8 cellular contexts compared by ENCODE assay signal in genomic region chr14:88793259-88793625, GRCh38. TPM values are rescaled to one million over a fixed set of nuclear protein-coding genes. Genes with fewer than 3 reads are reported as not detected.
A peak's percentile ranks its signal among the peaks of the same experiment; 100 is the strongest.
DNase-seq lines count a peak whose midpoint lies in the region; ATAC-seq and TF ChIP-seq lines count a peak whose summit lies in the region.

No MANE protein-coding gene starts in this region.

- WGBS in urinary bladder: 55% methylated on average over 13 of the region's 13 CpGs

- intact Hi-C loops in mucosa of descending colon (cut with DNase I, micrococcal nuclease): no loop called here

- peak overlapping the region; percentile 33 for H3K4me3 ChIP-seq in mucosa of descending colon
- peak overlapping the region; percentile 57 for H3K4me3 ChIP-seq in urinary bladder (ENCODE audit: low read depth, low read length)

- TF ChIP-seq CTCF in chondrocyte (IDR thresholded peaks at IDR 0.05) (no peak), mucosa of descending colon (IDR thresholded peaks at IDR 0.05) (no peak), GM10266 (IDR thresholded peaks at IDR 0.05; ENCODE audit: control insufficient read depth, insufficient read depth, low read depth, missing control alignments) (no peak)

- no peaks in the 10 kb centered on the region for H3K9me3 Mint-ChIP-seq in activated naive CD4-positive, alpha-beta T cell treated with anti-CD3 and anti-CD28 coated beads, Interleukin-2, amount 50 U/mL, for 24 hours
- H3K9me3 Mint-ChIP-seq in chondrocyte (ENCODE audit: low read depth): no peaks in the 10 kb centered on the region

- H3K36me3 ChIP-seq in mucosa of descending colon (ENCODE audit: low read depth): no peaks in the 10 kb centered on the region
- no peaks in the 10 kb centered on the region for H3K36me3 ChIP-seq in urinary bladder (ENCODE audit: insufficient read depth)

- peak overlapping the region; percentile 46 for H3K27ac Mint-ChIP-seq in activated naive CD4-positive, alpha-beta T cell treated with anti-CD3 and anti-CD28 coated beads, Interleukin-2, amount 50 U/mL, for 24 hours
- H3K27ac Mint-ChIP-seq in chondrocyte (ENCODE audit: unreplicated experiment): no peak overlapping the region

- H3K4me1 ChIP-seq in mucosa of descending colon (ENCODE audit: low read depth): no peaks in the 10 kb centered on the region
- H3K4me1 ChIP-seq in urinary bladder (ENCODE audit: insufficient read depth): no peaks in the 10 kb centered on the region

- ATAC-seq in mucosa of descending colon: no peak

- peak overlapping the region; percentile 81 for H3K4me3 Mint-ChIP-seq in activated naive CD4-positive, alpha-beta T cell treated with anti-CD3 and anti-CD28 coated beads, Interleukin-2, amount 50 U/mL, for 24 hours
- H3K4me3 Mint-ChIP-seq in chondrocyte (ENCODE audit: unreplicated experiment): peak overlapping the region; percentile 67

- no peak for DNase-seq in activated naive CD4-positive, alpha-beta T cell (lab: John Stamatoyannopoulos, UW)
- DNase-seq in chondrocyte (ENCODE audit: low spot score) (no peak), mucosa of descending colon (no peak), SW480 (ENCODE audit: low spot score) (no peak), GM10266 (ENCODE audit: extremely low spot score) (no peak), hippocampal formation (lab: John Stamatoyannopoulos, UW) (no peak)

- no peaks in the 10 kb centered on the region for H3K27me3 Mint-ChIP-seq in activated naive CD4-positive, alpha-beta T cell treated with anti-CD3 and anti-CD28 coated beads, Interleukin-2, amount 50 U/mL, for 24 hours
- H3K27me3 Mint-ChIP-seq in chondrocyte (ENCODE audit: low read depth): peaks cover 27% of the 10 kb centered on the region

- peaks cover 28% of the 10 kb centered on the region for H3K4me1 Mint-ChIP-seq in activated naive CD4-positive, alpha-beta T cell treated with anti-CD3 and anti-CD28 coated beads, Interleukin-2, amount 50 U/mL, for 24 hours
- no peaks in the 10 kb centered on the region for H3K4me1 Mint-ChIP-seq in chondrocyte (ENCODE audit: low read depth)

- H3K27ac ChIP-seq in urinary bladder (ENCODE audit: low read depth): no peak overlapping the region

- no peaks in the 10 kb centered on the region for H3K36me3 Mint-ChIP-seq in activated naive CD4-positive, alpha-beta T cell treated with anti-CD3 and anti-CD28 coated beads, Interleukin-2, amount 50 U/mL, for 24 hours
- H3K36me3 Mint-ChIP-seq in chondrocyte (ENCODE audit: low read depth): no peaks in the 10 kb centered on the region

- H3K9me3 ChIP-seq in mucosa of descending colon: no peaks in the 10 kb centered on the region

RNA-seq across cellular contexts. Expression of gene EML5, which starts 0.5 kb away (rescaled TPM):
- total RNA-seq in chondrocyte (0.19 TPM in 1 of 3 replicates, not detected in the others), mucosa of descending colon (1 to 10 TPM; 1.3 to 4.1 (median 1.4) TPM), urinary bladder (7.0 TPM)
- polyA plus RNA-seq in urinary bladder: 0.60 TPM

RNA-seq across cellular contexts. Expression of gene TTC8, which starts 31.2 kb away (rescaled TPM):
- total RNA-seq in chondrocyte (25.9 to 32.6 TPM (median 27.2 TPM) in 3 replicates), mucosa of descending colon (10 to 100 TPM; 12.5 to 20.2 (median 14.1) TPM), urinary bladder (35.8 TPM)
- polyA plus RNA-seq in urinary bladder: 23.2 TPM
